In the genomic region with DNA sequence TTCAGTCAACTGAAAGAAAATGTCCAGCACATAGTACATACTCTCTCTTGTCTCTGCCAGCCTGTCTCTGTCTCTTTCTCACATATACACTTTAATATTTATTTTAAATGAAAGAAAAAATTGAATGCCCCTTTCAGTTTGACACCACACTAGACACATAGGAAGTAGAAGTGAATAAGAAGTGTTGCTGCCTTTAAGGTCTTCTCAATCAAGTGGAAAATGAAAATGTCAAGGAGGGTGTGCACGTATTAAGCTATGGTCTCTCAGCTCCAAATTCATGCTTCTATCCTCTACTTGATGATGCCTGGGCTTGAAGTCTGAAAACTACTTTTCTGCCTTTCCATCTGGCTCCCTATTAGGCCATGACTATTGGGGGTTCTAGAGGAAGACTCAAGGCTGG, we compare ENCODE assay signal across 32 cellular contexts.
"Had no signal": no experiment of that assay in that cellular context is flagged by ENCODE, and none has a peak within 500 bp of the region (broad histone marks: within the 10 kb centered on the region; RNA-seq: fewer than 3 reads in every experiment).

No MANE protein-coding gene starts in this region.

- H3K27ac ChIP-seq: brain microvascular endothelial cell, KMS-11, WERI-Rb-1 had no signal

- H3K27me3 ChIP-seq: brain microvascular endothelial cell had no signal

- H3K27me3 Mint-ChIP-seq: activated CD4-positive, alpha-beta T cell treated with anti-CD3 and anti-CD28 coated beads, Interleukin-2, amount 10 ng/mL, durations not matched to agents 24 days and 14 days; activated CD8-positive, alpha-beta T cell treated with anti-CD3 and anti-CD28 coated beads for 36 hours; activated naive CD8-positive, alpha-beta T cell; activated naive CD8-positive, alpha-beta T cell treated with anti-CD3 and anti-CD28 coated beads, Interleukin-2, amount 50 U/mL, for 24 hours had no signal

- H3K36me3 ChIP-seq: brain microvascular endothelial cell, WERI-Rb-1 had no signal

- DNase-seq: activated CD4-positive, alpha-beta T cell treated with anti-CD3 and anti-CD28 coated beads, Interleukin-2, amount 10 ng/mL, durations not matched to agents 24 days and 14 days; activated CD4-positive, alpha-beta T cell treated with anti-CD3 and anti-CD28 coated beads, Interleukin-2, amount 50 U/mL, for 4 hours; activated CD8-positive, alpha-beta T cell treated with anti-CD3 and anti-CD28 coated beads for 36 hours; activated gamma-delta T cell treated with Interleukin-2 at 50 U/mL for 16 hours; activated naive CD4-positive, alpha-beta T cell treated with anti-CD3 and anti-CD28 coated beads for 36 hours; activated naive CD8-positive, alpha-beta T cell treated with anti-CD3 and anti-CD28 coated beads, Interleukin-2, amount 50 U/mL, for 24 hours; activated T-cell treated with anti-CD3 and anti-CD28 coated beads, Interleukin-2, amount 50 U/mL, for 4 hours; anterior cingulate cortex; brain microvascular endothelial cell; central memory CD4-positive, alpha-beta T cell; MM.1S; MV-4-11; NCI-H1092; NCI-H1436 treated with DMSO at 0.1 percent for 48 hours; NCI-H1694 treated with DMSO at 0.1 percent for 48 hours; NCI-H2029; NCI-H2107; NCI-H2171; NCI-H510A; NCI-H526; NCI-H748 treated with DMSO at 0.1 percent for 48 hours; NK-92 treated with Interleukin-12 subunit alpha and Interleukin-12 subunit beta, amount 100 ng/mL, for 24 hours; OCI-M1; Right ventricle myocardium superior; SW 1271; T-helper 1 cell; T-helper 2 cell; T-helper 9 cell; WERI-Rb-1 had no signal

- H3K36me3 Mint-ChIP-seq: activated naive CD8-positive, alpha-beta T cell had no signal

- H3K4me3 Mint-ChIP-seq: activated CD4-positive, alpha-beta T cell treated with anti-CD3 and anti-CD28 coated beads, Interleukin-2, amount 10 ng/mL, durations not matched to agents 24 days and 14 days; activated CD8-positive, alpha-beta T cell treated with anti-CD3 and anti-CD28 coated beads for 36 hours; activated naive CD4-positive, alpha-beta T cell treated with anti-CD3 and anti-CD28 coated beads for 36 hours; activated naive CD8-positive, alpha-beta T cell; activated naive CD8-positive, alpha-beta T cell treated with anti-CD3 and anti-CD28 coated beads, Interleukin-2, amount 50 U/mL, for 24 hours; activated T-cell treated with anti-CD3 and anti-CD28 coated beads, Interleukin-2, amount 50 U/mL, for 4 hours; activated T-helper 1 cell treated with anti-CD3 and anti-CD28 coated beads, Interleukin-12 subunit alpha, Interleukin-12 subunit beta, Interleukin-2, Interleukin-4 antibody, amounts not matched to agents 30 ng/mL and 10 ng/mL and 1 ng/mL, durations not matched to agents 14 hours and 24 hours and 36 hours had no signal

- H3K4me1 Mint-ChIP-seq: activated CD4-positive, alpha-beta T cell treated with anti-CD3 and anti-CD28 coated beads, Interleukin-2, amount 10 ng/mL, durations not matched to agents 24 days and 14 days had no signal

- H3K27ac Mint-ChIP-seq: activated CD4-positive, alpha-beta T cell treated with anti-CD3 and anti-CD28 coated beads, Interleukin-2, amount 10 ng/mL, durations not matched to agents 24 days and 14 days; activated CD8-positive, alpha-beta T cell treated with anti-CD3 and anti-CD28 coated beads for 36 hours; activated naive CD4-positive, alpha-beta T cell treated with anti-CD3 and anti-CD28 coated beads for 36 hours; activated naive CD8-positive, alpha-beta T cell; activated naive CD8-positive, alpha-beta T cell treated with anti-CD3 and anti-CD28 coated beads, Interleukin-2, amount 50 U/mL, for 24 hours; activated T-helper 1 cell treated with anti-CD3 and anti-CD28 coated beads, Interleukin-12 subunit alpha, Interleukin-12 subunit beta, Interleukin-2, Interleukin-4 antibody, amounts not matched to agents 30 ng/mL and 10 ng/mL and 1 ng/mL, durations not matched to agents 14 hours and 24 hours and 36 hours had no signal

- ATAC-seq: activated CD8-positive, alpha-beta T cell treated with anti-CD3 and anti-CD28 coated beads for 36 hours; activated naive CD8-positive, alpha-beta T cell treated with anti-CD3 and anti-CD28 coated beads, Interleukin-2, amount 50 U/mL, for 24 hours; activated T-cell treated with anti-CD3 and anti-CD28 coated beads, Interleukin-2, amount 50 U/mL, for 4 hours had no signal
